22 cellular contexts compared by ENCODE assay signal in genomic region chr13:42891591-42891990, GRCh38.
DNase-seq lines count a peak whose midpoint lies in the region; ATAC-seq, FAIRE-seq and TF ChIP-seq lines count a peak whose summit lies in the region.
"Had no signal": no experiment of that assay in that cellular context is flagged by ENCODE, and none has a peak within 500 bp of the region (broad histone marks: within the 10 kb centered on the region; RNA-seq: fewer than 3 reads in every experiment).

No MANE protein-coding gene starts in this region.

- no peak for FAIRE-seq in bronchial epithelial cell (lab: Jason Lieb, UNC)
- FAIRE-seq: A204.1, D721Med, GM12892, H54 had no signal

- no peak for TF ChIP-seq CTCF in bronchial epithelial cell (IDR thresholded peaks at IDR 0.05; ENCODE audit: insufficient read depth, low read length, severe bottlenecking)
- no peak for TF ChIP-seq CTCF in colonic mucosa (IDR thresholded peaks at IDR 0.05)
- TF ChIP-seq CTCF in fibroblast of pulmonary artery (IDR thresholded peaks at IDR 0.05; ENCODE audit: low read length, missing control alignments): no peak

- peaks cover 11% of the 10 kb centered on the region for H3K4me1 ChIP-seq in colonic mucosa

- DNase-seq in bronchial epithelial cell (ENCODE audit: low read depth) (peak; percentile 48), colonic mucosa (peak; percentile 28), fibroblast of pulmonary artery (ENCODE audit: low read depth) (peak; percentile 76), renal cortical epithelial cell (ENCODE audit: low read depth) (peak; percentile 29), NCI-H2196 treated with DMSO at 0.1 percent for 48 hours (lab: John Stamatoyannopoulos, UW; ENCODE audit: unreplicated experiment) (no peak)
- DNase-seq: BE2C; CD4-positive, alpha-beta memory T cell; COR-L47; DMS153; DMS79 treated with DMSO at 0.1 percent for 48 hours; EL; GDM1; GM23248 had no signal

- no peak overlapping the region for H3K9ac ChIP-seq in colonic mucosa (ENCODE audit: low read depth in 2 of 2, low read length in 2 of 2)
- H3K9ac ChIP-seq: GM23248 had no signal

- ATAC-seq in GM18873 (IDR thresholded peaks at IDR 0.05; ENCODE audit: low FRiP score, unreplicated experiment): no peak
- no peak for ATAC-seq in HG03025 (IDR thresholded peaks at IDR 0.05; ENCODE audit: low FRiP score, unreplicated experiment)
- ATAC-seq: HCT116 had no signal

- no peaks in the 10 kb centered on the region for H3K9me3 ChIP-seq in colonic mucosa
- H3K9me3 ChIP-seq: BE2C had no signal

- peak overlapping the region; percentile 46 for H3K27ac ChIP-seq in colonic mucosa
- H3K27ac ChIP-seq: C4-2B, GM23248, HL-60 had no signal

- no peak overlapping the region for H3K4me3 ChIP-seq in bronchial epithelial cell (ENCODE audit: low read depth, low read length)
- no peak overlapping the region for H3K4me3 ChIP-seq in colonic mucosa
- no peak overlapping the region for H3K4me3 ChIP-seq in fibroblast of pulmonary artery (replicated peaks; ENCODE audit: low read depth, low read length)
- H3K4me3 ChIP-seq: GM23248 had no signal

- no peaks in the 10 kb centered on the region for H3K36me3 ChIP-seq in bronchial epithelial cell (ENCODE audit: control insufficient read depth, insufficient read depth, low read length)
- H3K36me3 ChIP-seq in colonic mucosa: no peaks in the 10 kb centered on the region
- H3K36me3 ChIP-seq: BE2C had no signal

- H3K27me3 ChIP-seq in bronchial epithelial cell (ENCODE audit: control insufficient read depth, insufficient read depth, low read length) (no peaks in the 10 kb centered on the region), colonic mucosa (no peaks in the 10 kb centered on the region)
- H3K27me3 ChIP-seq: BE2C had no signal

- intact Hi-C loops in colonic mucosa (cut with DNase I): no loop called here
